Comparison of ENCODE assay signal across 8 cellular contexts in genomic region chr14:91416744-91417133, GRCh38.
DNase-seq lines count a peak whose midpoint lies in the region; ATAC-seq and TF ChIP-seq lines count a peak whose summit lies in the region.

No MANE protein-coding gene starts in this region.

- peak; percentile 35 for TF ChIP-seq POLR2A in Raji (IDR thresholded peaks at IDR 0.05; ENCODE audit: insufficient read depth, low read depth, low read length)

- DNase-seq in DMS53 (lab: John Stamatoyannopoulos, UW) (peak; percentile 42), DMS53 treated with DMSO at 0.1 percent for 48 hours (lab: John Stamatoyannopoulos, UW; ENCODE audit: unreplicated experiment) (no peak), glomerular visceral epithelial cell (ENCODE audit: extremely low spot score) (peak; percentile 17), retinal pigment epithelial cell (ENCODE audit: low read depth) (no peak), NCI-H345 treated with DMSO at 0.1 percent for 48 hours (lab: John Stamatoyannopoulos, UW; ENCODE audit: unreplicated experiment) (no peak)
- DNase-seq in stimulated activated naive CD4-positive, alpha-beta T cell treated with Interleukin-2 at 50 U/mL for 16 hours (lab: John Stamatoyannopoulos, UW), result no peak

- ATAC-seq in HG02852 (IDR thresholded peaks at IDR 0.05; ENCODE audit: unreplicated experiment), result no peak

- no peak for TF ChIP-seq CTCF in retinal pigment epithelial cell (conservative IDR thresholded peaks at IDR 0.05; ENCODE audit: low read depth, low read length)

- H3K4me3 ChIP-seq in retinal pigment epithelial cell (ENCODE audit: low read length), result peak overlapping the region; percentile 64

Comparison
In these comparisons a context has a peak if more than half of its experiments do, and no peak if none do; other contexts are left out.
1. DNase-seq: peak in DMS53 (single experiment) and glomerular visceral epithelial cell (single experiment); none in DMS53 treated with DMSO at 0.1 percent for 48 hours (single experiment), retinal pigment epithelial cell (single experiment), stimulated activated naive CD4-positive, alpha-beta T cell treated with Interleukin-2 at 50 U/mL for 16 hours (single experiment) and NCI-H345 treated with DMSO at 0.1 percent for 48 hours (single experiment).